Comparison of ENCODE assay signal across 24 cellular contexts in genomic region chr10:120951288-120951687, GRCh38.
"Had no signal": no experiment of that assay in that cellular context is flagged by ENCODE, and none has a peak within 500 bp of the region (broad histone marks: within the 10 kb centered on the region; RNA-seq: fewer than 3 reads in every experiment).

No MANE protein-coding gene starts in this region.

- DNase-seq: Kasumi-1, MM.1S, NCI-H1092 treated with DMSO at 0.1 percent for 48 hours, NCI-H1436, NCI-H187, NCI-H2029, NCI-H2081 treated with DMSO at 0.1 percent for 48 hours, NCI-H2171, NCI-H226, NCI-H446, NCI-H510A, NCI-H524 treated with DMSO at 0.1 percent for 48 hours, NCI-H69, NCI-H774, PC-3, SHP77, SK-N-SH, SW 1271 had no signal

- H3K27ac ChIP-seq: HL-60, KMS-11, RWPE1 had no signal

- H3K9me3 ChIP-seq: SK-N-SH had no signal

- H3K4me3 ChIP-seq: K562 had no signal

- FAIRE-seq: HTR-8/SVneo, K562 had no signal

- ATAC-seq: K562, Panc1, PC-3 had no signal

- H3K4me2 ChIP-seq: KMS-11, SK-N-SH had no signal

- H3K9ac ChIP-seq: KMS-11, SK-N-SH had no signal
